In the genomic region with DNA sequence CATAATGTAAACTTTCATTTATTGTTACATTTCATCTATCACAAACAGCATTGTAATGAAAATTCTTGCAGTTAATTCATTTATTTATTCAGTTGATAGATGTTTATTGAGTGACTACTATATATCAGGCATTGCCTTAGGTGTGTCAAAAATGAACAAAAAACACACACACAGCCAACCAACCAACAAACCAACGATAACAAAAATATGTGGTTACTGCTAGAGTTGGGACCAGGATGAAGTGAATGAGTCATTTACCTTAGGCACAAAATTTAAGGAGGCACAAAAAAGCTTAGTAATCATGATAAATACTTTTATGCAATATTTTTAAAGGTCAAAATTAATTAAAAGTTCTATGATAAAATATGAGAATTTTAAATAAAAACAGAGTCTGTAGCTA, we compare ENCODE assay signal across 22 cellular contexts.
DNase-seq lines count a peak whose midpoint lies in the region; ATAC-seq, FAIRE-seq and TF ChIP-seq lines count a peak whose summit lies in the region.
"Had no signal": no experiment of that assay in that cellular context is flagged by ENCODE, and none has a peak within 500 bp of the region (broad histone marks: within the 10 kb centered on the region; RNA-seq: fewer than 3 reads in every experiment).

No MANE protein-coding gene starts in this region.

- H3K4me3 ChIP-seq in breast epithelium (no peak overlapping the region), bronchial epithelial cell (ENCODE audit: low read depth, low read length) (no peak overlapping the region), keratinocyte (ENCODE audit: control insufficient read depth in 2 of 3, extremely low read depth in 1 of 3, insufficient read depth in 2 of 3, low read depth in 1 of 3, low read length in 3 of 3) (no peak overlapping the region)
- H3K4me3 ChIP-seq: BLaER1, GM12878, GM23248 had no signal

- no peaks in the 10 kb centered on the region for H4K20me1 ChIP-seq in keratinocyte (ENCODE audit: control insufficient read depth, extremely low read depth, insufficient read depth, low read length)
- H4K20me1 ChIP-seq: BLaER1 had no signal

- no peak overlapping the region for H3K4me3 Mint-ChIP-seq in MCF 10A (ENCODE audit: unreplicated experiment)
- no peak overlapping the region for H3K4me3 Mint-ChIP-seq in activated T-cell treated with anti-CD3 and anti-CD28 coated beads, Interleukin-2, amount 50 U/mL, for 4 hours
- H3K4me3 Mint-ChIP-seq: B cell; CD4-positive, CD25-positive, alpha-beta regulatory T cell; CD8-positive, alpha-beta T cell had no signal

- H3K4me1 Mint-ChIP-seq in MCF 10A (ENCODE audit: insufficient read depth, unreplicated experiment) = no peaks in the 10 kb centered on the region
- no peaks in the 10 kb centered on the region for H3K4me1 Mint-ChIP-seq in activated T-cell treated with anti-CD3 and anti-CD28 coated beads, Interleukin-2, amount 50 U/mL, for 4 hours (ENCODE audit: low read depth)
- H3K4me1 Mint-ChIP-seq: B cell; CD4-positive, CD25-positive, alpha-beta regulatory T cell had no signal

- FAIRE-seq in bronchial epithelial cell (lab: Jason Lieb, UNC) (no peak), keratinocyte (lab: Jason Lieb, UNC) (peak; percentile 52)
- FAIRE-seq: GM12878, GM19239, H1 had no signal

- no peak for ATAC-seq in activated T-cell treated with anti-CD3 and anti-CD28 coated beads, Interleukin-2, amount 50 U/mL, for 4 hours
- ATAC-seq: CD8-positive, alpha-beta T cell; GM12878 had no signal

- no peaks in the 10 kb centered on the region for H3K36me3 Mint-ChIP-seq in MCF 10A (ENCODE audit: insufficient read depth, unreplicated experiment)
- H3K36me3 Mint-ChIP-seq in activated T-cell treated with anti-CD3 and anti-CD28 coated beads, Interleukin-2, amount 50 U/mL, for 4 hours (ENCODE audit: insufficient read depth) = no peaks in the 10 kb centered on the region
- H3K36me3 Mint-ChIP-seq: CD4-positive, CD25-positive, alpha-beta regulatory T cell; CD8-positive, alpha-beta T cell had no signal

- H3K27me3 Mint-ChIP-seq in MCF 10A (ENCODE audit: insufficient read depth, unreplicated experiment) = no peaks in the 10 kb centered on the region
- H3K27me3 Mint-ChIP-seq in activated T-cell treated with anti-CD3 and anti-CD28 coated beads, Interleukin-2, amount 50 U/mL, for 4 hours (ENCODE audit: low read depth) = no peaks in the 10 kb centered on the region
- H3K27me3 Mint-ChIP-seq: B cell; CD4-positive, CD25-positive, alpha-beta regulatory T cell had no signal

- H3K27me3 ChIP-seq in breast epithelium (no peaks in the 10 kb centered on the region), bronchial epithelial cell (ENCODE audit: control insufficient read depth, insufficient read depth, low read length) (no peaks in the 10 kb centered on the region), keratinocyte (ENCODE audit: control insufficient read depth, extremely low read depth, insufficient read depth, low read length) (no peaks in the 10 kb centered on the region)
- H3K27me3 ChIP-seq: BLaER1 had no signal

- peaks cover 14% of the 10 kb centered on the region for H3K9me3 Mint-ChIP-seq in MCF 10A (ENCODE audit: unreplicated experiment)
- H3K9me3 Mint-ChIP-seq in activated T-cell treated with anti-CD3 and anti-CD28 coated beads, Interleukin-2, amount 50 U/mL, for 4 hours = peaks cover 12% of the 10 kb centered on the region

- POLR2A ChIA-PET in MCF 10A (lab: Yijun Ruan, JAX) = interaction anchor here (0.6 kb wide), 1 partner anchor 50 kb away, joined by 3 read pairs; no protein-coding TSS in a partner anchor

- H3K4me2 ChIP-seq in keratinocyte (ENCODE audit: control insufficient read depth, extremely low read depth, insufficient read depth, low read depth, low read length) = no peak overlapping the region
- H3K4me2 ChIP-seq: BLaER1 had no signal

- intact Hi-C loops in MCF 10A (cut with micrococcal nuclease) (no loop called here), breast epithelium (cut with DNase I; ENCODE audit: low total_unique reads) (no loop called here)

- CTCF ChIA-PET in MCF 10A (lab: Yijun Ruan, JAX) = interaction anchor here (1.5 kb wide), 1 partner anchor 79 kb away, joined by 3 read pairs; no protein-coding TSS in a partner anchor

- H3K4me1 ChIP-seq in breast epithelium (no peaks in the 10 kb centered on the region), keratinocyte (ENCODE audit: control insufficient read depth, extremely low read depth, insufficient read depth, low read length) (no peaks in the 10 kb centered on the region)
- H3K4me1 ChIP-seq: BLaER1, Caco-2 had no signal

- dilution Hi-C loops in keratinocyte (cut with MboI; ENCODE audit: extremely low pct_ligation_motif_present, low sequenced_read_pairs) = no loop called here

- H3K27ac ChIP-seq in breast epithelium = no peak overlapping the region
- no peak overlapping the region for H3K27ac ChIP-seq in keratinocyte (ENCODE audit: control insufficient read depth, insufficient read depth, low read length)
- H3K27ac ChIP-seq: 22Rv1, BLaER1, C4-2B, GM23248 had no signal

- TF ChIP-seq CTCF in MCF 10A (IDR thresholded peaks at IDR 0.05; ENCODE audit: unreplicated experiment) (no peak), breast epithelium (IDR thresholded peaks at IDR 0.05) (no peak), bronchial epithelial cell (IDR thresholded peaks at IDR 0.05; ENCODE audit: insufficient read depth, low read length, severe bottlenecking) (no peak), keratinocyte (optimal IDR thresholded peaks at IDR 0.05 in 1 of 3, IDR thresholded peaks at IDR 0.05 in 1 of 3, conservative IDR thresholded peaks at IDR 0.05 in 1 of 3; ENCODE audit: extremely low read depth in 1 of 3, insufficient read depth in 2 of 3, low read length in 3 of 3) (no peak)

- BruUV-seq in MCF 10A (replicated peaks; lab: Mats Ljungman, UMichigan) = no TSS peak

- H3K36me3 ChIP-seq in breast epithelium (no peaks in the 10 kb centered on the region), bronchial epithelial cell (ENCODE audit: control insufficient read depth, insufficient read depth, low read length) (no peaks in the 10 kb centered on the region), keratinocyte (ENCODE audit: control insufficient read depth in 2 of 2, extremely low read depth in 1 of 2, insufficient read depth in 2 of 2, low read length in 2 of 2) (no peaks in the 10 kb centered on the region)
- H3K36me3 ChIP-seq: BLaER1 had no signal

- H3K9ac ChIP-seq in keratinocyte (ENCODE audit: control insufficient read depth, extremely low read depth, insufficient read depth, low read length) = no peak overlapping the region
- H3K9ac ChIP-seq: BLaER1, GM23248 had no signal

- TF ChIP-seq POLR2A in breast epithelium (IDR thresholded peaks at IDR 0.05) = no peak

- no peaks in the 10 kb centered on the region for H3K9me1 ChIP-seq in keratinocyte (ENCODE audit: control insufficient read depth, extremely low read depth, insufficient read depth, low read length)

- no peak overlapping the region for H2AFZ ChIP-seq in keratinocyte (ENCODE audit: control insufficient read depth, low read length)
- H2AFZ ChIP-seq: GM23248 had no signal

- H3K79me2 ChIP-seq in keratinocyte (ENCODE audit: control insufficient read depth, insufficient read depth, low read length) = no peaks in the 10 kb centered on the region

- DNase-seq in MCF 10A (ENCODE audit: unreplicated experiment) (peak; percentile 27), breast epithelium (ENCODE audit: low spot score in 2 of 2) (no peak), bronchial epithelial cell (ENCODE audit: low read depth) (peak; percentile 72), keratinocyte (ENCODE audit: low read depth, low spot score) (peak; percentile 13)
- no peak for DNase-seq in stimulated activated CD4-positive, alpha-beta T cell treated with anti-CD3 and anti-CD28 coated beads, Interleukin-2, amount 100 ng/mL, for 24 hours
- DNase-seq in activated T-cell treated with anti-CD3 and anti-CD28 coated beads, Interleukin-2, amount 50 U/mL, for 4 hours = no peak
- DNase-seq: Caco-2; CD4-positive, CD25-positive, alpha-beta regulatory T cell; CD8-positive, alpha-beta T cell; DMS153; DND-41; GDM1; GM23248; H7; HCEC 1CT had no signal

- peaks cover 18 to 21% of the 10 kb centered on the region in 2 donors for H3K9me3 ChIP-seq in breast epithelium
- peaks cover 3% of the 10 kb centered on the region for H3K9me3 ChIP-seq in keratinocyte (ENCODE audit: control insufficient read depth, low read depth, low read length)

- no peak overlapping the region for H3K27ac Mint-ChIP-seq in MCF 10A (ENCODE audit: low read depth, unreplicated experiment)
- H3K27ac Mint-ChIP-seq: B cell; CD4-positive, CD25-positive, alpha-beta regulatory T cell; CD8-positive, alpha-beta T cell had no signal

Comparison
In these comparisons a context has a peak if more than half of its experiments do, and no peak if none do; other contexts are left out.
1. DNase-seq: peak in MCF 10A (single experiment), bronchial epithelial cell (single experiment) and keratinocyte (single experiment); none in breast epithelium (0 of 2), stimulated activated CD4-positive, alpha-beta T cell treated with anti-CD3 and anti-CD28 coated beads, Interleukin-2, amount 100 ng/mL, for 24 hours (0 of 2) and activated T-cell treated with anti-CD3 and anti-CD28 coated beads, Interleukin-2, amount 50 U/mL, for 4 hours (single experiment).